ENCODE assay signal across 12 cellular contexts in genomic region chr6:150273457-150274309, GRCh38.
A peak's percentile ranks its signal among the peaks of the same experiment; 100 is the strongest.
DNase-seq lines count a peak whose midpoint lies in the region; ATAC-seq and TF ChIP-seq lines count a peak whose summit lies in the region.
"Had no signal": no experiment of that assay in that cellular context is flagged by ENCODE, and none has a peak within 500 bp of the region (broad histone marks: within the 10 kb centered on the region; RNA-seq: fewer than 3 reads in every experiment).

No MANE protein-coding gene starts in this region.

- no peak overlapping the region for H2AFZ ChIP-seq in smooth muscle cell (ENCODE audit: low read depth)

- DNase-seq in NK-92 treated with Interleukin-12 subunit alpha and Interleukin-12 subunit beta, amount 100 ng/mL, for 24 hours (lab: John Stamatoyannopoulos, UW): peak; percentile 63
- DNase-seq in NK-92 (lab: John Stamatoyannopoulos, UW; ENCODE audit: unreplicated experiment): no peak
- DNase-seq in brain pericyte (ENCODE audit: low read depth, low spot score): peak; percentile 34
- DNase-seq in smooth muscle cell (lab: John Stamatoyannopoulos, UW; ENCODE audit: unreplicated experiment): no peak
- no peak for DNase-seq in NCI-H187 (lab: John Stamatoyannopoulos, UW)
- no peak for DNase-seq in LoVo (ENCODE audit: low spot score)
- DNase-seq: 8988T; naive thymus-derived CD8-positive, alpha-beta T cell; T-helper 17 cell; upper lobe of left lung had no signal

- no peak for TF ChIP-seq CTCF in smooth muscle cell (IDR thresholded peaks at IDR 0.05; ENCODE audit: borderline replicate concordance, insufficient read depth, poor library complexity, severe bottlenecking)

- H3K9ac ChIP-seq in smooth muscle cell (ENCODE audit: low read depth): no peak overlapping the region

- no peaks in the 10 kb centered on the region for H3K79me2 ChIP-seq in smooth muscle cell (ENCODE audit: low read depth)

- no peaks in the 10 kb centered on the region for H3K9me3 ChIP-seq in smooth muscle cell (replicated peaks; ENCODE audit: low read depth)
- H3K9me3 ChIP-seq: upper lobe of left lung had no signal

- H3K4me3 ChIP-seq in smooth muscle cell: no peak overlapping the region
- H3K4me3 ChIP-seq: upper lobe of left lung had no signal

- ATAC-seq in HG03565 (IDR thresholded peaks at IDR 0.05; ENCODE audit: unreplicated experiment) (peak; percentile 49), GM19328 (IDR thresholded peaks at IDR 0.05; ENCODE audit: unreplicated experiment) (no peak)
- ATAC-seq: naive thymus-derived CD8-positive, alpha-beta T cell; T-helper 17 cell had no signal

- no peaks in the 10 kb centered on the region for H3F3A ChIP-seq in smooth muscle cell (ENCODE audit: low read depth)

- H3K27me3 ChIP-seq in smooth muscle cell (ENCODE audit: low read depth): no peaks in the 10 kb centered on the region
- H3K27me3 ChIP-seq: upper lobe of left lung had no signal

- H4K20me1 ChIP-seq in smooth muscle cell (ENCODE audit: low read depth): no peaks in the 10 kb centered on the region

- H3K36me3 ChIP-seq in smooth muscle cell (ENCODE audit: low read depth): no peaks in the 10 kb centered on the region
- H3K36me3 ChIP-seq: upper lobe of left lung had no signal

- H3K27ac ChIP-seq in smooth muscle cell (ENCODE audit: low read depth): peak overlapping the region; percentile 95
- H3K27ac ChIP-seq: upper lobe of left lung had no signal

- H3K4me2 ChIP-seq in smooth muscle cell: no peak overlapping the region

- WGBS in smooth muscle cell (ENCODE audit: low lambda C conversion rate): 79% methylated on average over 15 of the region's 15 CpGs

- H3K4me1 ChIP-seq in smooth muscle cell (ENCODE audit: low read depth): peaks cover 10% of the 10 kb centered on the region
- H3K4me1 ChIP-seq: upper lobe of left lung had no signal

Comparison
In these comparisons a context has a peak if more than half of its experiments do, and no peak if none do; other contexts are left out.
1. DNase-seq: peak in NK-92 treated with Interleukin-12 subunit alpha and Interleukin-12 subunit beta, amount 100 ng/mL, for 24 hours (single experiment) and brain pericyte (single experiment); none in NK-92 (single experiment), smooth muscle cell (single experiment), NCI-H187 (0 of 2) and LoVo (single experiment).